In the genomic region with DNA sequence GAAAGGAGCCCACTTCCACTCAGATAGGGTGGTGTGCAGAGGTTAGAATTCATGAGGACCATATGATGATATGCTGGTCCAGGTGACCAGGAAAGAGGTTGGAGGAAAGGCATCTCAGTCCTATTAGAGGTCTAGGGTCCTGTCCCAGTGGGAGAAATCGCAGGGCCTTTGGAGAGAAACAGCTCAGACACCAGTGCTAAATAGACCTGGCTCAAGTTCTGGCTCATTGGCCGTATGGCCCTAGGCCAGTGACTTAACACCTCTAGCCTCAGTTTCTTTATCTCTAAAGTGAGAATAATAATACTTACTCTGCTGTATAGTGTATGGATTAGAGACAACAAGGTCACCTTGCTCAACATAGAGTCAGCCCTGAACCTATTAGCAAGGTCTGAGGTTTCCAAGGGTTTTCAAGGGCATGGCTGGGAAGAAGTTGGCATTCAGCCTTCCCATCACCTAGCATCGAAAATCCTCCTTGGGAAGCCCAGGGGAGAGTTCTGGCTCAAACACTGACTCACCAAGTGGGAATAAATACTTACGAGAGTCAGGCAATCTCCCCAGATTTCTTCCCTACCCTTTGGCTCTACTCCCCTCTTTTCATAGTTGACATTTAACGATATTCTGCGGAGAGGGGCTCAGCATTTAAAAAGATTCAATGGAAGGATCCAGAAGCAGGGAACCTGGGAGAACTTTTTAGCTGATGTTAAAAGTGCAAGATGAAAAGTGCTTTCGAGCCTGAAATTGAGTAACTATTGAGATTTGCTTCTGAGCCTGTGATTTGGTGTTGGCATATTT, we compare ENCODE assay signal across 17 cellular contexts.
DNase-seq lines count a peak whose midpoint lies in the region; ATAC-seq lines count a peak whose summit lies in the region.
"Had no signal": no experiment of that assay in that cellular context is flagged by ENCODE, and none has a peak within 500 bp of the region (broad histone marks: within the 10 kb centered on the region; RNA-seq: fewer than 3 reads in every experiment).

No MANE protein-coding gene starts in this region.

- H3K36me3 Mint-ChIP-seq in activated T-cell treated with anti-CD3 and anti-CD28 coated beads, Interleukin-2, amount 50 U/mL, for 4 hours (ENCODE audit: insufficient read depth) = no peaks in the 10 kb centered on the region
- H3K36me3 Mint-ChIP-seq: IgD-negative memory B cell had no signal

- DNase-seq in Ammon's horn (ENCODE audit: low spot score) = peak; percentile 36
- DNase-seq in NCI-H226 = peak; percentile 59
- DNase-seq in caudate nucleus (lab: John Stamatoyannopoulos, UW) = peak in 2 of 61 donors; percentile 3 to 12
- DNase-seq in medulla oblongata (ENCODE audit: extremely low spot score) = peak; percentile 65
- DNase-seq in activated T-cell treated with anti-CD3 and anti-CD28 coated beads, Interleukin-2, amount 50 U/mL, for 4 hours = no peak
- no peak for DNase-seq in stimulated activated CD4-positive, alpha-beta T cell treated with anti-CD3 and anti-CD28 coated beads, Interleukin-4, amount 100 ng/mL, for 24 hours
- no peak for DNase-seq in effector CD4-positive, alpha-beta T cell
- DNase-seq: activated CD4-positive, alpha-beta T cell treated with anti-CD3 and anti-CD28 coated beads for 48 hours; CD4-positive, alpha-beta T cell; DND-41; effector memory CD8-positive, alpha-beta T cell; MV-4-11; NCI-H526 treated with DMSO at 0.1 percent for 48 hours; right lobe of liver; stimulated activated naive CD8-positive, alpha-beta T cell treated with anti-CD3 and anti-CD28 coated beads, Interleukin-15, Interleukin-2, amounts not matched to agents 100 U/mL and 50 U/mL, for 24 hours had no signal

- no peak for ATAC-seq in activated T-cell treated with anti-CD3 and anti-CD28 coated beads, Interleukin-2, amount 50 U/mL, for 4 hours
- no peak for ATAC-seq in GM21825 (IDR thresholded peaks at IDR 0.05; ENCODE audit: unreplicated experiment)
- ATAC-seq: effector memory CD8-positive, alpha-beta T cell; stimulated activated naive CD8-positive, alpha-beta T cell treated with anti-CD3 and anti-CD28 coated beads, Interleukin-15, Interleukin-2, amounts not matched to agents 100 U/mL and 50 U/mL, for 24 hours had no signal

- peaks cover 5% of the 10 kb centered on the region for H3K9me3 Mint-ChIP-seq in activated T-cell treated with anti-CD3 and anti-CD28 coated beads, Interleukin-2, amount 50 U/mL, for 4 hours
- H3K9me3 Mint-ChIP-seq: CD4-positive, alpha-beta T cell; effector memory CD8-positive, alpha-beta T cell; IgD-negative memory B cell had no signal

- H3K4me1 Mint-ChIP-seq in activated T-cell treated with anti-CD3 and anti-CD28 coated beads, Interleukin-2, amount 50 U/mL, for 4 hours (ENCODE audit: low read depth) = no peaks in the 10 kb centered on the region
- H3K4me1 Mint-ChIP-seq: IgD-negative memory B cell had no signal

- no peaks in the 10 kb centered on the region for H3K27me3 Mint-ChIP-seq in activated T-cell treated with anti-CD3 and anti-CD28 coated beads, Interleukin-2, amount 50 U/mL, for 4 hours (ENCODE audit: low read depth)
- H3K27me3 Mint-ChIP-seq: effector memory CD8-positive, alpha-beta T cell; IgD-negative memory B cell had no signal

- no peak overlapping the region for H3K4me3 Mint-ChIP-seq in activated T-cell treated with anti-CD3 and anti-CD28 coated beads, Interleukin-2, amount 50 U/mL, for 4 hours
- H3K4me3 Mint-ChIP-seq: CD4-positive, alpha-beta T cell; effector memory CD8-positive, alpha-beta T cell; IgD-negative memory B cell had no signal

- H3K27ac ChIP-seq in caudate nucleus (ENCODE audit: low read depth, low read length) = peak overlapping the region; percentile 44
- H3K27ac ChIP-seq: right lobe of liver had no signal

Comparison
In these comparisons a context has a peak if more than half of its experiments do, and no peak if none do; other contexts are left out.
1. DNase-seq: peak in Ammon's horn (single experiment), NCI-H226 (single experiment) and medulla oblongata (single experiment); none in activated T-cell treated with anti-CD3 and anti-CD28 coated beads, Interleukin-2, amount 50 U/mL, for 4 hours (single experiment), stimulated activated CD4-positive, alpha-beta T cell treated with anti-CD3 and anti-CD28 coated beads, Interleukin-4, amount 100 ng/mL, for 24 hours (single experiment) and effector CD4-positive, alpha-beta T cell (single experiment).